ENCODE assay signal across 23 cellular contexts in the genomic region with DNA sequence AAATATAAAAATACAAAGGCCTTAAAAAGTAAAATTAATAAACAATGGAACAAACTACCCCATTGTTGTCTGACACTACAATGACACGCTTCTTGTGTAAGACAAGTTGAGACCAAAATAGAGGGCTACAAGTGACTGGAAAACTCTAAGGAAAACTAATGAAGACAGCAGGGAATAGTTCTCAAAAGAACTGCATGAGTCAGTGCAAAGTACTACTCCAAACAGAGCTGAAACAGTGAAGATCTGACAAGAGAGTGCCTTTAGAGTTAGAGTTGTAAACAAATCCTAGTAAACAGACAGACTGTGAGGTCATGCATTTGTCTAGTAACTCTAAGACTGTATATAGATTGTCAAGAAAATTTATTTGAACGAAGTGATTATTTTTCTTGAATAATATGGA.
A peak's percentile ranks its signal among the peaks of the same experiment; 100 is the strongest.
DNase-seq lines count a peak whose midpoint lies in the region; FAIRE-seq lines count a peak whose summit lies in the region.
"Had no signal": no experiment of that assay in that cellular context is flagged by ENCODE, and none has a peak within 500 bp of the region (broad histone marks: within the 10 kb centered on the region; RNA-seq: fewer than 3 reads in every experiment).

No MANE protein-coding gene starts in this region.

- FAIRE-seq in GM19239 (lab: Jason Lieb, UNC), result peak; percentile 45
- FAIRE-seq: A204.1, GM12892 had no signal

- DNase-seq in GM19239 (ENCODE audit: insufficient read length, low spot score) (no peak), inferior parietal cortex (ENCODE audit: extremely low spot score) (peak; percentile 31), putamen (ENCODE audit: low spot score) (peak; percentile 17), HuH-7.5 (ENCODE audit: low spot score) (no peak), NCI-H1417 treated with DMSO at 0.1 percent for 48 hours (lab: John Stamatoyannopoulos, UW) (no peak), NCI-H526 treated with DMSO at 0.1 percent for 48 hours (lab: John Stamatoyannopoulos, UW) (no peak), NCI-H1048 (lab: John Stamatoyannopoulos, UW) (no peak)
- DNase-seq: Calu3; CD4-positive, alpha-beta memory T cell; EL; H7; Karpas-422; MM.1S; NCI-H1092 treated with DMSO at 0.1 percent for 48 hours; NCI-H2081; NCI-H510A; NCI-H774; SHP77 had no signal

- peak overlapping the region; percentile 66 for H3K27ac ChIP-seq in angular gyrus (ENCODE audit: low read depth, low read length)
- H3K27ac ChIP-seq: BLaER1, HL-60 had no signal

Comparison
In these comparisons a context has a peak if more than half of its experiments do, and no peak if none do; other contexts are left out.
1. DNase-seq: peak in inferior parietal cortex (single experiment) and putamen (single experiment); none in GM19239 (single experiment), HuH-7.5 (single experiment), NCI-H1417 treated with DMSO at 0.1 percent for 48 hours (single experiment), NCI-H526 treated with DMSO at 0.1 percent for 48 hours (single experiment) and NCI-H1048 (single experiment).